ENCODE assay signal across 1 cellular context in the genomic region with DNA sequence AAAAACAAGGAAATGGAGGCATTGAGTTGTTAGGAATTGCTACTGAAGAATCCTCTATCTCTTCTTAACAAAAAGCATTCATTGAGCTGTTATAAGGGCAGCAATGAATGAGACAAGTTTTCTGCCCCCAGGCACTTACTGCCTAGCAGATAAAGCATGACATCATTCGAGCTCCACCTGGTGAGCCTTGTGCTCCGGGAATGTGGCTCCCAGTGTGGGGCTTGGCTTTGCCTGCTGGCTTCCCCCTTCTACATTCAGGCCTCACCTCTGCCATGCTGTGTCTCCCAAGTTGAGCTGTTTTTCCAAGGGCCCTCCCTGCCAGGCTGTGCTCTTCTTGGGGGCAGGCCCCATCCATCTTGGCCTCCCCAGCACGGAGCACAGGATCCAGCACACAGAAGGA.
TF ChIP-seq lines count a peak whose summit lies in the region.

No MANE protein-coding gene starts in this region.

TF ChIP-seq in GM23338, 12 proteins besides CTCF, POLR2A, EP300 and RAD21:
- TF ChIP-seq, protein P1, sequence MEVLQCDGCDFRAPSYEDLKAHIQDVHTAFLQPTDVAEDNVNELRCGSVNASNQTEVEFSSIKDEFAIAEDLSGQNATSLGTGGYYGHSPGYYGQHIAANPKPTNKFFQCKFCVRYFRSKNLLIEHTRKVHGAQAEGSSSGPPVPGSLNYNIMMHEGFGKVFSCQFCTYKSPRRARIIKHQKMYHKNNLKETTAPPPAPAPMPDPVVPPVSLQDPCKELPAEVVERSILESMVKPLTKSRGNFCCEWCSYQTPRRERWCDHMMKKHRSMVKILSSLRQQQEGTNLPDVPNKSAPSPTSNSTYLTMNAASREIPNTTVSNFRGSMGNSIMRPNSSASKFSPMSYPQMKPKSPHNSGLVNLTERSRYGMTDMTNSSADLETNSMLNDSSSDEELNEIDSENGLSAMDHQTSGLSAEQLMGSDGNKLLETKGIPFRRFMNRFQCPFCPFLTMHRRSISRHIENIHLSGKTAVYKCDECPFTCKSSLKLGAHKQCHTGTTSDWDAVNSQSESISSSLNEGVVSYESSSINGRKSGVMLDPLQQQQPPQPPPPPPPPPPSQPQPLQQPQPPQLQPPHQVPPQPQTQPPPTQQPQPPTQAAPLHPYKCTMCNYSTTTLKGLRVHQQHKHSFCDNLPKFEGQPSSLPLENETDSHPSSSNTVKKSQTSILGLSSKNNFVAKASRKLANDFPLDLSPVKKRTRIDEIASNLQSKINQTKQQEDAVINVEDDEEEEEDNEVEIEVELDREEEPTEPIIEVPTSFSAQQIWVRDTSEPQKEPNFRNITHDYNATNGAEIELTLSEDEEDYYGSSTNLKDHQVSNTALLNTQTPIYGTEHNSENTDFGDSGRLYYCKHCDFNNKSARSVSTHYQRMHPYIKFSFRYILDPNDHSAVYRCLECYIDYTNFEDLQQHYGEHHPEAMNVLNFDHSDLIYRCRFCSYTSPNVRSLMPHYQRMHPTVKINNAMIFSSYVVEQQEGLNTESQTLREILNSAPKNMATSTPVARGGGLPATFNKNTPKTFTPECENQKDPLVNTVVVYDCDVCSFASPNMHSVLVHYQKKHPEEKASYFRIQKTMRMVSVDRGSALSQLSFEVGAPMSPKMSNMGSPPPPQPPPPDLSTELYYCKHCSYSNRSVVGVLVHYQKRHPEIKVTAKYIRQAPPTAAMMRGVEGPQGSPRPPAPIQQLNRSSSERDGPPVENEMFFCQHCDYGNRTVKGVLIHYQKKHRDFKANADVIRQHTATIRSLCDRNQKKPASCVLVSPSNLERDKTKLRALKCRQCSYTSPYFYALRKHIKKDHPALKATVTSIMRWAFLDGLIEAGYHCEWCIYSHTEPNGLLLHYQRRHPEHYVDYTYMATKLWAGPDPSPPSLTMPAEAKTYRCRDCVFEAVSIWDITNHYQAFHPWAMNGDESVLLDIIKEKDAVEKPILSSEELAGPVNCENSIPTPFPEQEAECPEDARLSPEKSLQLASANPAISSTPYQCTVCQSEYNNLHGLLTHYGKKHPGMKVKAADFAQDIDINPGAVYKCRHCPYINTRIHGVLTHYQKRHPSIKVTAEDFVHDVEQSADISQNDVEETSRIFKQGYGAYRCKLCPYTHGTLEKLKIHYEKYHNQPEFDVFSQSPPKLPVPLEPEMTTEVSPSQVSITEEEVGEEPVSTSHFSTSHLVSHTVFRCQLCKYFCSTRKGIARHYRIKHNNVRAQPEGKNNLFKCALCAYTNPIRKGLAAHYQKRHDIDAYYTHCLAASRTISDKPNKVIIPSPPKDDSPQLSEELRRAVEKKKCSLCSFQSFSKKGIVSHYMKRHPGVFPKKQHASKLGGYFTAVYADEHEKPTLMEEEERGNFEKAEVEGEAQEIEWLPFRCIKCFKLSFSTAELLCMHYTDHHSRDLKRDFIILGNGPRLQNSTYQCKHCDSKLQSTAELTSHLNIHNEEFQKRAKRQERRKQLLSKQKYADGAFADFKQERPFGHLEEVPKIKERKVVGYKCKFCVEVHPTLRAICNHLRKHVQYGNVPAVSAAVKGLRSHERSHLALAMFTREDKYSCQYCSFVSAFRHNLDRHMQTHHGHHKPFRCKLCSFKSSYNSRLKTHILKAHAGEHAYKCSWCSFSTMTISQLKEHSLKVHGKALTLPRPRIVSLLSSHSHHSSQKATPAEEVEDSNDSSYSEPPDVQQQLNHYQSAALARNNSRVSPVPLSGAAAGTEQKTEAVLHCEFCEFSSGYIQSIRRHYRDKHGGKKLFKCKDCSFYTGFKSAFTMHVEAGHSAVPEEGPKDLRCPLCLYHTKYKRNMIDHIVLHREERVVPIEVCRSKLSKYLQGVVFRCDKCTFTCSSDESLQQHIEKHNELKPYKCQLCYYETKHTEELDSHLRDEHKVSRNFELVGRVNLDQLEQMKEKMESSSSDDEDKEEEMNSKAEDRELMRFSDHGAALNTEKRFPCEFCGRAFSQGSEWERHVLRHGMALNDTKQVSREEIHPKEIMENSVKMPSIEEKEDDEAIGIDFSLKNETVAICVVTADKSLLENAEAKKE (CRISPR knock-in tag; IDR thresholded peaks at IDR 0.05): no peak
- TF ChIP-seq, protein P2, sequence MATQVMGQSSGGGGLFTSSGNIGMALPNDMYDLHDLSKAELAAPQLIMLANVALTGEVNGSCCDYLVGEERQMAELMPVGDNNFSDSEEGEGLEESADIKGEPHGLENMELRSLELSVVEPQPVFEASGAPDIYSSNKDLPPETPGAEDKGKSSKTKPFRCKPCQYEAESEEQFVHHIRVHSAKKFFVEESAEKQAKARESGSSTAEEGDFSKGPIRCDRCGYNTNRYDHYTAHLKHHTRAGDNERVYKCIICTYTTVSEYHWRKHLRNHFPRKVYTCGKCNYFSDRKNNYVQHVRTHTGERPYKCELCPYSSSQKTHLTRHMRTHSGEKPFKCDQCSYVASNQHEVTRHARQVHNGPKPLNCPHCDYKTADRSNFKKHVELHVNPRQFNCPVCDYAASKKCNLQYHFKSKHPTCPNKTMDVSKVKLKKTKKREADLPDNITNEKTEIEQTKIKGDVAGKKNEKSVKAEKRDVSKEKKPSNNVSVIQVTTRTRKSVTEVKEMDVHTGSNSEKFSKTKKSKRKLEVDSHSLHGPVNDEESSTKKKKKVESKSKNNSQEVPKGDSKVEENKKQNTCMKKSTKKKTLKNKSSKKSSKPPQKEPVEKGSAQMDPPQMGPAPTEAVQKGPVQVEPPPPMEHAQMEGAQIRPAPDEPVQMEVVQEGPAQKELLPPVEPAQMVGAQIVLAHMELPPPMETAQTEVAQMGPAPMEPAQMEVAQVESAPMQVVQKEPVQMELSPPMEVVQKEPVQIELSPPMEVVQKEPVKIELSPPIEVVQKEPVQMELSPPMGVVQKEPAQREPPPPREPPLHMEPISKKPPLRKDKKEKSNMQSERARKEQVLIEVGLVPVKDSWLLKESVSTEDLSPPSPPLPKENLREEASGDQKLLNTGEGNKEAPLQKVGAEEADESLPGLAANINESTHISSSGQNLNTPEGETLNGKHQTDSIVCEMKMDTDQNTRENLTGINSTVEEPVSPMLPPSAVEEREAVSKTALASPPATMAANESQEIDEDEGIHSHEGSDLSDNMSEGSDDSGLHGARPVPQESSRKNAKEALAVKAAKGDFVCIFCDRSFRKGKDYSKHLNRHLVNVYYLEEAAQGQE (IDR thresholded peaks at IDR 0.05; ENCODE audit: unreplicated experiment): no peak
- TF ChIP-seq CREB1 (CRISPR knock-in tag; IDR thresholded peaks at IDR 0.05; ENCODE audit: low read depth): 0 out of 2 replicates have a peak, but pooled peaks have one; percentile 34
- TF ChIP-seq NANOG (IDR thresholded peaks at IDR 0.05; ENCODE audit: borderline replicate concordance): no peak
